8 cellular contexts compared by ENCODE assay signal in the genomic region with DNA sequence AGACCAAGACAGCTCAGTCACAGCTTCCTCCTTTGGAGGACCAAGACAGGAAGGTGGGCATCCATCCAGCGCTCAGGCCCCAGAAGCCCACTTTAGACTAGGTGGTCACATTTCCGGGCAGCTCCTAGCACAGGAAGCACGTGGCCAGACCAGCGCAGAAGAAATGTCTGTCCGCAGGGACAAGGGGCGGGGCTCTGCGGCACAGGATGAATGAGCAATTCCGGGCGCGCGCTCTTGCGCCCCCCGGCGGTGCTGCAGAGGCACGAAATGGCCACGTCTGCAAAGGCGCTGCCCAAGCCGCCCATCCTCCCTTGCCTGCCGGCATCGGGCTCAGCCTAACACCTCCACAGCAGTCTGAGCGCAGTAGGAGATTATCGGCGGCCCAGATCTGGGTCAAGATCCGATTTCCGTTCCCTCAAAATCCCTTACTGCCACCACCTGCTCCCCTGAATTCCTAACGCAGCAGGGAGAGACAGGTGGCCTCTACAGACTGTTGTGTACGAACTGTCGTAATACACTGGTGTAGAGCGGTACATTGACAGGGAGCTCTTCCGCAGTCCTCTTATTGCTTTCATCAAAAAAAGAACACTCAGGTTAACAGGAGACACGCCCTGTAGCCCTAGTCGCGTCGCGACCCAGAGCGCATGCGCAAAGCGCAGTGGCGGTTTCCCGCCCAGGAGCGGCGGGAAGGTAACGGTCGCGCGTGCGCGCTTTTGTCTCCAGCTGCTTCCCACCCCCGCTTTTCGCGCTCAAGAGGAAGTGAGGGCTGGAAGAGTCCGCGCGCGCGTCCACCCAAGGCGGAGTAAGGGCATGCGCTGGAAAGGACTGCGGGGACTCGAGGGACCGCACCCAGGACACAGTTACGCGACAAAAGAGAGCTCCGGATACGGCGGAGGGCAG. TPM values are rescaled to one million over a fixed set of nuclear protein-coding genes. Genes with fewer than 3 reads are reported as not detected.
DNase-seq lines count a peak whose midpoint lies in the region; ATAC-seq and TF ChIP-seq lines count a peak whose summit lies in the region.

No MANE protein-coding gene starts in this region.

- H3K36me3 ChIP-seq in SK-N-SH (replicated peaks in 1 of 2; ENCODE audit: control insufficient read depth in 1 of 2, insufficient read depth in 2 of 2, low read length in 1 of 2) (peaks cover 25 to 30% of the 10 kb centered on the region in 2 experiments), osteoblast (ENCODE audit: insufficient read depth, low read length) (peaks cover 29% of the 10 kb centered on the region), testis (ENCODE audit: low read depth, missing control alignments) (peaks cover 4% of the 10 kb centered on the region)

- H3K9me3 ChIP-seq in SK-N-SH: no peaks in the 10 kb centered on the region
- no peaks in the 10 kb centered on the region for H3K9me3 ChIP-seq in osteoblast (ENCODE audit: low read depth, low read length)
- H3K9me3 ChIP-seq in testis: no peaks in the 10 kb centered on the region

- under 1% methylated on average over 32 of the region's 66 CpGs for WGBS in SK-N-SH (ENCODE audit: low lambda C conversion rate)
- 0% methylated on average over 27 to 66 of the region's 66 CpGs for WGBS in testis, 2 donors

- H3K36me3 Mint-ChIP-seq in activated naive CD4-positive, alpha-beta T cell treated with anti-CD3 and anti-CD28 coated beads, Interleukin-2, amount 50 U/mL, for 72 hours: peaks cover 40 to 45% of the 10 kb centered on the region in 2 donors
- peaks cover 10% of the 10 kb centered on the region for H3K36me3 Mint-ChIP-seq in glutamatergic neuron (ENCODE audit: unreplicated experiment)

- peaks cover 42% of the 10 kb centered on the region for H4K20me1 ChIP-seq in SK-N-SH (ENCODE audit: insufficient read depth)
- peaks cover 26% of the 10 kb centered on the region for H4K20me1 ChIP-seq in osteoblast (ENCODE audit: insufficient read depth, low read length)

- peak overlapping the region; percentile 99 to 100 for H3K27ac Mint-ChIP-seq in activated naive CD4-positive, alpha-beta T cell treated with anti-CD3 and anti-CD28 coated beads, Interleukin-2, amount 50 U/mL, for 72 hours
- peak overlapping the region; percentile 90 for H3K27ac Mint-ChIP-seq in glutamatergic neuron (ENCODE audit: unreplicated experiment)

- peaks cover 15% of the 10 kb centered on the region for H3K4me1 Mint-ChIP-seq in glutamatergic neuron (ENCODE audit: low read depth, unreplicated experiment)

- TF ChIP-seq POLR2A in GM10847 (IDR thresholded peaks at IDR 0.05; ENCODE audit: extremely low read depth, insufficient read length) (peak; percentile 52), testis (IDR thresholded peaks at IDR 0.05) (peak; percentile 12)

- H3K9me2 ChIP-seq in SK-N-SH: no peaks in the 10 kb centered on the region

- peak; percentile 80 for DNase-seq in NCI-H1048 (lab: John Stamatoyannopoulos, UW)
- DNase-seq in SK-N-SH: peak; percentile 88
- peak; percentile 91 to 94 for DNase-seq in activated naive CD4-positive, alpha-beta T cell treated with anti-CD3 and anti-CD28 coated beads, Interleukin-2, amount 50 U/mL, for 72 hours (ENCODE audit: low spot score in 2 of 2)
- peak; percentile 95 for DNase-seq in glutamatergic neuron
- DNase-seq in osteoblast (ENCODE audit: insufficient read length, low spot score, missing footprints): peak; percentile 98
- DNase-seq in testis: peak; percentile 95

- peak overlapping the region; percentile 94 to 97 for H3K27ac ChIP-seq in SK-N-SH (ENCODE audit: low read depth in 2 of 2, low read length in 1 of 2)
- H3K27ac ChIP-seq in osteoblast (ENCODE audit: low read depth, low read length): peak overlapping the region; percentile 100
- H3K27ac ChIP-seq in testis: peak overlapping the region; percentile 100

- H3K4me2 ChIP-seq in SK-N-SH: peak overlapping the region; percentile 96
- peak overlapping the region; percentile 97 for H3K4me2 ChIP-seq in osteoblast (ENCODE audit: insufficient read depth, low read length)

- TF ChIP-seq EP300 in SK-N-SH (IDR thresholded peaks at IDR 0.05; ENCODE audit: borderline replicate concordance in 1 of 2, low read depth in 1 of 2, low read length in 1 of 2): peak in 1 of 2 experiments; percentile 29; a peak in 1 of 4 replicates

- CTCF ChIA-PET in SK-N-SH (lab: Yijun Ruan, JAX): interaction anchor here (0.6 to 7.3 kb wide), 46 partner anchors 8 to 578 kb away, joined by 3 to 69 read pairs (median 4); partner anchors contain the start of genes C1QL4, DHH, KMT2D and LMBR1L

- intact Hi-C loops in testis (cut with DNase I; ENCODE audit: low total_unique reads): loop anchor here (5.0 kb wide), 1 partner anchor 102 kb away; no protein-coding TSS in a partner anchor

- peak; percentile 44 for TF ChIP-seq RAD21 in SK-N-SH (IDR thresholded peaks at IDR 0.05; ENCODE audit: low read length)

- TF ChIP-seq CTCF in SK-N-SH (IDR thresholded peaks at IDR 0.05): peak; percentile 87
- peak; percentile 89 for TF ChIP-seq CTCF in glutamatergic neuron (IDR thresholded peaks at IDR 0.05; ENCODE audit: partially characterized antibody, unreplicated experiment)
- TF ChIP-seq CTCF in osteoblast (IDR thresholded peaks at IDR 0.05; ENCODE audit: extremely low read depth, low read depth, low read length): peak; percentile 93
- peak; percentile 76 to 91 (median 90) for TF ChIP-seq CTCF in testis (IDR thresholded peaks at IDR 0.05)

- peaks cover 8% of the 10 kb centered on the region for H3K27me3 Mint-ChIP-seq in glutamatergic neuron (ENCODE audit: unreplicated experiment)

- peaks cover 61% of the 10 kb centered on the region for H3F3A ChIP-seq in SK-N-SH (replicated peaks; ENCODE audit: insufficient read depth)

- H2AFZ ChIP-seq in SK-N-SH (ENCODE audit: low read depth) (no peak overlapping the region), osteoblast (ENCODE audit: low read length) (peak overlapping the region; percentile 90)

- H3K9ac ChIP-seq in SK-N-SH: peak overlapping the region; percentile 100

- POLR2A ChIA-PET in SK-N-SH (lab: Yijun Ruan, JAX): interaction anchor here (0.5 to 4.8 kb wide), 44 partner anchors 8 to 507 kb away, joined by 3 to 97 read pairs (median 4); partner anchors contain the start of genes ARF3, DHH, DNAJC22 and KMT2D

- H3K4me3 ChIP-seq in SK-N-SH (ENCODE audit: low read depth in 2 of 2, low read length in 1 of 2): peak overlapping the region; percentile 77 to 99
- H3K4me3 ChIP-seq in osteoblast (ENCODE audit: insufficient read depth, low read length): peak overlapping the region; percentile 98
- peak overlapping the region; percentile 100 for H3K4me3 ChIP-seq in testis

- no peaks in the 10 kb centered on the region for H3K9me3 Mint-ChIP-seq in activated naive CD4-positive, alpha-beta T cell treated with anti-CD3 and anti-CD28 coated beads, Interleukin-2, amount 50 U/mL, for 72 hours
- H3K9me3 Mint-ChIP-seq in glutamatergic neuron (ENCODE audit: unreplicated experiment): peaks cover 17% of the 10 kb centered on the region

- H3K27me3 ChIP-seq in SK-N-SH (ENCODE audit: insufficient read depth) (no peaks in the 10 kb centered on the region), osteoblast (ENCODE audit: insufficient read depth, low read length) (no peaks in the 10 kb centered on the region), testis (no peaks in the 10 kb centered on the region)

- peaks cover 59% of the 10 kb centered on the region for H3K79me2 ChIP-seq in SK-N-SH (ENCODE audit: insufficient read depth)
- H3K79me2 ChIP-seq in osteoblast (ENCODE audit: insufficient read depth, low read length): peaks cover 45% of the 10 kb centered on the region

- H3K4me1 ChIP-seq in SK-N-SH (ENCODE audit: control insufficient read depth in 1 of 2, insufficient read depth in 2 of 2, low read depth in 1 of 2, low read length in 1 of 2) (peaks cover 10 to 15% of the 10 kb centered on the region in 2 experiments; a peak in 3 of 4 replicates), osteoblast (ENCODE audit: insufficient read depth, low read length) (peaks cover 34% of the 10 kb centered on the region), testis (peaks cover 23% of the 10 kb centered on the region)

- ATAC-seq in HG02610 (IDR thresholded peaks at IDR 0.05; ENCODE audit: unreplicated experiment): peak; percentile 52
- peak; percentile 62 for ATAC-seq in activated naive CD4-positive, alpha-beta T cell treated with anti-CD3 and anti-CD28 coated beads, Interleukin-2, amount 50 U/mL, for 72 hours

- H3K4me3 Mint-ChIP-seq in glutamatergic neuron (ENCODE audit: unreplicated experiment): peak overlapping the region; percentile 95

RNA-seq across cellular contexts. Expression of gene TUBA1B, which starts 0.8 kb away (rescaled TPM):
- polyA plus RNA-seq in SK-N-SH (2012; rRNA removed): 2,454 and 2,856 TPM in 2 replicates
- polyA plus RNA-seq in SK-N-SH (2012; cell fraction: cytosol; rRNA removed): 1,826 and 2,117 TPM in 2 replicates
- polyA plus RNA-seq in SK-N-SH (2012; cell fraction: nucleus; rRNA removed): 970 and 1,206 TPM in 2 replicates
- total RNA-seq in activated naive CD4-positive, alpha-beta T cell treated with anti-CD3 and anti-CD28 coated beads, Interleukin-2, amount 50 U/mL, for 72 hours: 1,000 to 10,000 TPM; 2,180 to 2,388 TPM
- total RNA-seq in glutamatergic neuron (ENCODE audit: unreplicated experiment): 924 TPM
- total RNA-seq in osteoblast: 578 and 616 TPM in 2 replicates
- total RNA-seq in testis: 1,000 to 10,000 TPM in 1 of 2 donors, 100 to 1,000 TPM in 1; 642 to 1,178 TPM
- polyA plus RNA-seq in testis (ENCODE audit: insufficient read depth, low read depth, low replicate concordance): 894 TPM

RNA-seq across cellular contexts. Expression of gene LMBR1L, which starts 19.8 kb away (rescaled TPM):
- polyA plus RNA-seq in SK-N-SH (2012; rRNA removed): 43.0 and 61.4 TPM in 2 replicates
- 21.9 and 25.6 TPM in 2 replicates for polyA plus RNA-seq in SK-N-SH (2012; cell fraction: cytosol; rRNA removed)
- 223 and 317 TPM in 2 replicates for polyA plus RNA-seq in SK-N-SH (2012; cell fraction: nucleus; rRNA removed)
- total RNA-seq in activated naive CD4-positive, alpha-beta T cell treated with anti-CD3 and anti-CD28 coated beads, Interleukin-2, amount 50 U/mL, for 72 hours: 100 to 1,000 TPM in 1 of 2 donors, 10 to 100 TPM in 1; 64.0 to 134 TPM
- 371 TPM for total RNA-seq in glutamatergic neuron (ENCODE audit: unreplicated experiment)
- 57.2 and 60.4 TPM in 2 replicates for total RNA-seq in osteoblast
- 100 to 1,000 TPM; 223 to 265 TPM for total RNA-seq in testis
- 178 TPM for polyA plus RNA-seq in testis (ENCODE audit: insufficient read depth, low read depth, low replicate concordance)

RNA-seq across cellular contexts. Expression of gene DHH, which starts 35.8 kb away (rescaled TPM):
- 0.08 and 0.13 TPM in 2 replicates for polyA plus RNA-seq in SK-N-SH (2012; rRNA removed)
- polyA plus RNA-seq in SK-N-SH (2012; cell fraction: cytosol; rRNA removed): 0.03 and 0.08 TPM in 2 replicates
- 0.12 and 0.14 TPM in 2 replicates for polyA plus RNA-seq in SK-N-SH (2012; cell fraction: nucleus; rRNA removed)
- 1 to 10 TPM in 1 of 2 donors, under 1 TPM in 1; 0.19 to 1.0 TPM for total RNA-seq in activated naive CD4-positive, alpha-beta T cell treated with anti-CD3 and anti-CD28 coated beads, Interleukin-2, amount 50 U/mL, for 72 hours
- 1.2 TPM for total RNA-seq in glutamatergic neuron (ENCODE audit: unreplicated experiment)
- under 0.01 TPM in 1 of 2 replicates, not detected in the other for total RNA-seq in osteoblast
- 100 to 1,000 TPM in 1 of 2 donors, 10 to 100 TPM in 1; 97.6 to 148 TPM for total RNA-seq in testis
- polyA plus RNA-seq in testis (ENCODE audit: insufficient read depth, low read depth, low replicate concordance): 40.0 TPM

RNA-seq across cellular contexts. Expression of gene TUBA1A, which starts 58.5 kb away (rescaled TPM):
- polyA plus RNA-seq in SK-N-SH (2012; rRNA removed): 1,427 and 1,906 TPM in 2 replicates
- 1,102 and 1,356 TPM in 2 replicates for polyA plus RNA-seq in SK-N-SH (2012; cell fraction: cytosol; rRNA removed)
- polyA plus RNA-seq in SK-N-SH (2012; cell fraction: nucleus; rRNA removed): 1,333 and 1,752 TPM in 2 replicates
- 100 to 1,000 TPM in 1 of 2 donors, 10 to 100 TPM in 1; 37.7 to 106 TPM for total RNA-seq in activated naive CD4-positive, alpha-beta T cell treated with anti-CD3 and anti-CD28 coated beads, Interleukin-2, amount 50 U/mL, for 72 hours
- 7,184 TPM for total RNA-seq in glutamatergic neuron (ENCODE audit: unreplicated experiment)
- 478 and 491 TPM in 2 replicates for total RNA-seq in osteoblast
- total RNA-seq in testis: 100 to 1,000 TPM; 156 to 269 TPM
- 282 TPM for polyA plus RNA-seq in testis (ENCODE audit: insufficient read depth, low read depth, low replicate concordance)

Comparison
In these comparisons a context has a peak if more than half of its experiments do, and no peak if none do; other contexts are left out.
1. Peak in every context shown above with its lines: DNase-seq, ATAC-seq, H3K4me3 ChIP-seq and H3K27ac ChIP-seq.
2. RNA of gene DHH, which starts 35.8 kb away (total RNA-seq): 97.6 to 148 TPM in testis; 1.2 TPM in glutamatergic neuron (single experiment), 0.19 to 1.0 TPM in activated naive CD4-positive, alpha-beta T cell treated with anti-CD3 and anti-CD28 coated beads, Interleukin-2, amount 50 U/mL, for 72 hours and under 0.01 TPM in osteoblast; every median in the first group is over 10 times any median in the second.